In genomic region chr14:81169711-81170103, GRCh38 we compare ENCODE assay signal across 8 cellular contexts. TPM values are rescaled to one million over a fixed set of nuclear protein-coding genes. Genes with fewer than 3 reads are reported as not detected.
A peak's percentile ranks its signal among the peaks of the same experiment; 100 is the strongest.
DNase-seq lines count a peak whose midpoint lies in the region; ATAC-seq, FAIRE-seq and TF ChIP-seq lines count a peak whose summit lies in the region.

No MANE protein-coding gene starts in this region.

- H3K4me3 Mint-ChIP-seq in activated CD4-positive, alpha-beta memory T cell treated with anti-CD3 and anti-CD28 coated beads, Interleukin-2, amount 10 ng/mL, durations not matched to agents 7 days and 5 days, result peak overlapping the region; percentile 84
- peak overlapping the region; percentile 94 for H3K4me3 Mint-ChIP-seq in nephron progenitor cell

- no peak overlapping the region for H3K27ac ChIP-seq in foreskin keratinocyte

- H3K36me3 Mint-ChIP-seq in activated CD4-positive, alpha-beta memory T cell treated with anti-CD3 and anti-CD28 coated beads, Interleukin-2, amount 10 ng/mL, durations not matched to agents 7 days and 5 days (ENCODE audit: low read depth), result peaks cover 4% of the 10 kb centered on the region
- H3K36me3 Mint-ChIP-seq in nephron progenitor cell (ENCODE audit: low read depth), result peaks cover 2% of the 10 kb centered on the region

- FAIRE-seq in D721Med (lab: Jason Lieb, UNC), result no peak

- peak overlapping the region; percentile 89 for H3K27ac Mint-ChIP-seq in activated CD4-positive, alpha-beta memory T cell treated with anti-CD3 and anti-CD28 coated beads, Interleukin-2, amount 10 ng/mL, durations not matched to agents 7 days and 5 days
- no peak overlapping the region for H3K27ac Mint-ChIP-seq in nephron progenitor cell

- ATAC-seq in GM19438 (IDR thresholded peaks at IDR 0.05; ENCODE audit: low read depth, unreplicated experiment), result peak; percentile 34
- ATAC-seq in HG03460 (IDR thresholded peaks at IDR 0.05; ENCODE audit: unreplicated experiment), result peak; percentile 23
- ATAC-seq in foreskin keratinocyte, result peak; percentile 38

- H3K4me1 Mint-ChIP-seq in activated CD4-positive, alpha-beta memory T cell treated with anti-CD3 and anti-CD28 coated beads, Interleukin-2, amount 10 ng/mL, durations not matched to agents 7 days and 5 days, result peaks cover 49% of the 10 kb centered on the region
- peaks cover 21% of the 10 kb centered on the region for H3K4me1 Mint-ChIP-seq in nephron progenitor cell

- no peaks in the 10 kb centered on the region for H3K27me3 Mint-ChIP-seq in activated CD4-positive, alpha-beta memory T cell treated with anti-CD3 and anti-CD28 coated beads, Interleukin-2, amount 10 ng/mL, durations not matched to agents 7 days and 5 days
- H3K27me3 Mint-ChIP-seq in nephron progenitor cell (ENCODE audit: low read depth, poor library complexity), result peaks cover 5% of the 10 kb centered on the region

- no peaks in the 10 kb centered on the region for H3K9me3 Mint-ChIP-seq in activated CD4-positive, alpha-beta memory T cell treated with anti-CD3 and anti-CD28 coated beads, Interleukin-2, amount 10 ng/mL, durations not matched to agents 7 days and 5 days
- H3K9me3 Mint-ChIP-seq in nephron progenitor cell, result no peaks in the 10 kb centered on the region

- H3K4me1 ChIP-seq in foreskin keratinocyte, result no peaks in the 10 kb centered on the region

- POLR2A ChIA-PET in activated CD4-positive, alpha-beta memory T cell treated with anti-CD3 and anti-CD28 coated beads, Interleukin-2, amount 10 ng/mL, durations not matched to agents 7 days and 5 days (lab: Charles Lee), result interaction anchor here (0.7 to 2.3 kb wide), 19 partner anchors 8 to 363 kb away, joined by 3 to 20 read pairs (median 5); partner anchors contain the start of genes CEP128, GTF2A1 and TSHR

- CTCF ChIA-PET in activated CD4-positive, alpha-beta memory T cell treated with anti-CD3 and anti-CD28 coated beads, Interleukin-2, amount 10 ng/mL, durations not matched to agents 7 days and 5 days (lab: Charles Lee), result interaction anchor here (0.6 to 4.4 kb wide), 26 partner anchors 10 to 307 kb away, joined by 3 to 33 read pairs (median 5); partner anchors contain the start of genes CEP128, GTF2A1 and TSHR

- no peak for TF ChIP-seq CTCF in foreskin keratinocyte (conservative IDR thresholded peaks at IDR 0.05)
- no peak for TF ChIP-seq CTCF in nephron progenitor cell (IDR thresholded peaks at IDR 0.05)
- no peak for TF ChIP-seq CTCF in D721Med (IDR thresholded peaks at IDR 0.05; ENCODE audit: insufficient read depth, missing control alignments)

- H3K27me3 ChIP-seq in foreskin keratinocyte, result no peaks in the 10 kb centered on the region

- DNase-seq in D341Med (ENCODE audit: low spot score) (peak; percentile 52), foreskin keratinocyte (peak in 1 of 2 donors; percentile 23), nephron progenitor cell (no peak), NCI-H1930 (lab: John Stamatoyannopoulos, UW) (no peak), D721Med (ENCODE audit: insufficient read length, low spot score) (no peak)
- DNase-seq in activated CD4-positive, alpha-beta memory T cell treated with anti-CD3 and anti-CD28 coated beads, Interleukin-2, amount 10 ng/mL, durations not matched to agents 7 days and 5 days, result no peak

RNA-seq across cellular contexts. Expression of gene GTF2A1, which starts 51.1 kb away (rescaled TPM):
- 10 to 100 TPM; 34.2 to 36.0 TPM for total RNA-seq in activated CD4-positive, alpha-beta memory T cell treated with anti-CD3 and anti-CD28 coated beads, Interleukin-2, amount 10 ng/mL, durations not matched to agents 7 days and 5 days
- 24.7 and 26.6 TPM in 2 replicates for total RNA-seq in foreskin keratinocyte
- polyA plus RNA-seq in foreskin keratinocyte, result 4.6 and 5.4 TPM in 2 replicates
